Comparison of ENCODE assay signal across 1 cellular context in genomic region chr15:57559875-57560274, GRCh38.
TF ChIP-seq lines count a peak whose summit lies in the region.

No MANE protein-coding gene starts in this region.

TF ChIP-seq in HepG2, 621 proteins besides CTCF, POLR2A, EP300 and RAD21 (continued from another document):
- TF ChIP-seq CSRNP1 (CRISPR knock-in tag; IDR thresholded peaks at IDR 0.05) (no peak), SMC3 (IDR thresholded peaks at IDR 0.05; ENCODE audit: low read length) (peak; percentile 77), ATF4 (CRISPR knock-in tag; IDR thresholded peaks at IDR 0.05) (no peak), TAF1 (CRISPR knock-in tag; IDR thresholded peaks at IDR 0.05) (no peak), HDAC2 (CRISPR knock-in tag; IDR thresholded peaks at IDR 0.05) (no peak), PRMT3 (CRISPR knock-in tag; IDR thresholded peaks at IDR 0.05; ENCODE audit: borderline replicate concordance, low read depth) (no peak)
